Comparison of ENCODE assay signal across 8 cellular contexts in the genomic region with DNA sequence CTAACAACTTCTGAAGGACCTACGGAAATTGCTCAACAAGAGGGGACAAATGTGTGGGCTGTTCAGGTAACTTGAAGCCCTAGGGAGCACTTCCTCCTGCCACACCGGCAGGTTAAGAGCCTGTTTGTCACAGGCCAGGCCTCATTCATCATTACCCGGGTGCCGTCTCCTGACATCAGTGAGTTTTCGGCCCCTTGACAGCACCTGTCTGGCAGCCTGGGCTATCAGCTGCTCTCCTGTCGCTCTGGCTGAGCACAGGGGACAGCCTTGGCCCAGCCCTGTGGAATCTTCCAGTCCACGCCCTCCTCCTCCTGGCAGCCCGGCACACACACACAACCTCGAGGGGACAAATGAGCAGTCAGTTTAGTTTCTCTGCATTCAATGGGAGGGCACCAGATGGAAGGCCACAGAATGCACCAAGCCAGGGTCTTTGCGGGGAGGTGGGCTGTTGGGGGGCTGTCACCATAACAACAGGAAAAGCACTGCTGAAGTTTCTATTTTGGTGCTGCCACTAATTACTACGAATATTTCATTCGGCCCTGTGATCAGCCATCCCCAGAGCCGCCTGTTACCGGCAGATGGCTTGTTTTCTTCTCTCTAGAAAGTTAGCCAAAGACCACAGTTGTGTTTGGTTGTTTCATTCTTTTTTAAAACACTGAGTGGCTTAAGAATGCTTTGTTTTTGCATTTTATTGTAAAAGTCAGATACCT.
DNase-seq lines count a peak whose midpoint lies in the region; ATAC-seq and TF ChIP-seq lines count a peak whose summit lies in the region.

No MANE protein-coding gene starts in this region.

- no peaks in the 10 kb centered on the region for H3K9me3 ChIP-seq in OCI-LY3 (ENCODE audit: insufficient read depth, low read length)
- H3K9me3 ChIP-seq in mesenchymal stem cell (ENCODE audit: control insufficient read depth, low read length), result no peaks in the 10 kb centered on the region

- H3K9ac ChIP-seq in OCI-LY3 (ENCODE audit: low read length), result no peak overlapping the region
- H3K9ac ChIP-seq in mesenchymal stem cell (ENCODE audit: low read length), result no peak overlapping the region

- H2AK5ac ChIP-seq in mesenchymal stem cell (ENCODE audit: low read length, severe bottlenecking), result peak overlapping the region; percentile 19

- peak overlapping the region in 1 of 2 experiments; percentile 31 for H2BK12ac ChIP-seq in mesenchymal stem cell (ENCODE audit: low read length in 2 of 2)

- no peak overlapping the region for H4K91ac ChIP-seq in mesenchymal stem cell (ENCODE audit: low read length)

- no peak overlapping the region for H2BK15ac ChIP-seq in mesenchymal stem cell (ENCODE audit: low read depth, poor library complexity, severe bottlenecking)

- no peak overlapping the region for H3K27ac ChIP-seq in OCI-LY3 (ENCODE audit: low read length)
- no peak overlapping the region for H3K27ac ChIP-seq in mesenchymal stem cell (ENCODE audit: low read length, poor library complexity, severe bottlenecking)

- H3K14ac ChIP-seq in mesenchymal stem cell (ENCODE audit: low read length in 2 of 2), result peak overlapping the region in 1 of 2 experiments; percentile 70

- ATAC-seq in HG02642 (IDR thresholded peaks at IDR 0.05; ENCODE audit: poor library complexity, unreplicated experiment) (peak; percentile 75), HG03045 (IDR thresholded peaks at IDR 0.05; ENCODE audit: unreplicated experiment) (no peak)

- H3K4me1 ChIP-seq in OCI-LY3 (ENCODE audit: low read length) (peaks cover 8% of the 10 kb centered on the region; the same call in 1 of the 2 replicates), mesenchymal stem cell (ENCODE audit: control insufficient read depth, insufficient read depth, low read depth, low read length) (no peaks in the 10 kb centered on the region)

- DNase-seq in ELF-1 (ENCODE audit: low read depth, low spot score) (peak; percentile 94), mesenchymal stem cell (no peak), chondrocyte (ENCODE audit: low spot score) (no peak), D341Med (ENCODE audit: low spot score) (no peak)
- no peak for DNase-seq in activated CD4-positive, alpha-beta T cell treated with anti-CD3 and anti-CD28 coated beads for 4 hours

- 80% methylated on average over 14 of the region's 14 CpGs for WGBS in mesenchymal stem cell

- H3K4ac ChIP-seq in mesenchymal stem cell (ENCODE audit: low read depth in 1 of 2, low read length in 2 of 2), result peak overlapping the region in 1 of 2 experiments; percentile 29

- H3K27me3 Mint-ChIP-seq in chondrocyte (ENCODE audit: low read depth), result no peaks in the 10 kb centered on the region

- peak overlapping the region; percentile 93 for H2AFZ ChIP-seq in OCI-LY3 (ENCODE audit: low read depth, low read length)
- H2AFZ ChIP-seq in mesenchymal stem cell (ENCODE audit: low read depth, low read length), result no peak overlapping the region

- H3K4me3 ChIP-seq in OCI-LY3 (ENCODE audit: low read length), result no peak overlapping the region
- no peak overlapping the region for H3K4me3 ChIP-seq in mesenchymal stem cell (ENCODE audit: insufficient read depth in 1 of 2, low read depth in 1 of 2, low read length in 2 of 2)

- no peak overlapping the region for H2BK5ac ChIP-seq in mesenchymal stem cell (ENCODE audit: low read depth, low read length, poor library complexity, severe bottlenecking)

- peaks cover 7% of the 10 kb centered on the region for H3K9me3 Mint-ChIP-seq in chondrocyte (ENCODE audit: low read depth)

- H3K36me3 ChIP-seq in OCI-LY3 (replicated peaks; ENCODE audit: low read depth, low read length), result no peaks in the 10 kb centered on the region
- no peaks in the 10 kb centered on the region for H3K36me3 ChIP-seq in mesenchymal stem cell (ENCODE audit: control insufficient read depth in 1 of 2, insufficient read depth in 2 of 2, low read depth in 1 of 2, low read length in 2 of 2)

- H3K27me3 ChIP-seq in OCI-LY3 (ENCODE audit: low read depth, low read length) (no peaks in the 10 kb centered on the region), mesenchymal stem cell (ENCODE audit: control insufficient read depth in 1 of 2, insufficient read depth in 1 of 2, low read length in 2 of 2) (no peaks in the 10 kb centered on the region)

- TF ChIP-seq CTCF in OCI-LY3 (IDR thresholded peaks at IDR 0.05; ENCODE audit: low read depth, low read length) (no peak), chondrocyte (IDR thresholded peaks at IDR 0.05) (no peak)

- no peak overlapping the region for H3K4me3 Mint-ChIP-seq in chondrocyte (ENCODE audit: unreplicated experiment)

- no peaks in the 10 kb centered on the region for H3K79me2 ChIP-seq in OCI-LY3 (ENCODE audit: low read length)

- H3K36me3 Mint-ChIP-seq in chondrocyte (ENCODE audit: low read depth), result no peaks in the 10 kb centered on the region

- H3K4me1 Mint-ChIP-seq in chondrocyte (ENCODE audit: low read depth), result no peaks in the 10 kb centered on the region

- no peak overlapping the region for H4K8ac ChIP-seq in mesenchymal stem cell (ENCODE audit: low read length)

- H4K20me1 ChIP-seq in OCI-LY3 (ENCODE audit: insufficient read depth, low read length), result no peaks in the 10 kb centered on the region

- no peak overlapping the region for H2BK120ac ChIP-seq in mesenchymal stem cell (ENCODE audit: low read depth, low read length)

- H3K27ac Mint-ChIP-seq in chondrocyte (ENCODE audit: unreplicated experiment), result no peak overlapping the region

- no peak overlapping the region for H3K18ac ChIP-seq in mesenchymal stem cell (ENCODE audit: low read depth in 1 of 2, low read length in 2 of 2)

- H3K4me2 ChIP-seq in OCI-LY3 (ENCODE audit: low read length), result peak overlapping the region; percentile 35
- H3K4me2 ChIP-seq in mesenchymal stem cell (ENCODE audit: low read length, poor library complexity, severe bottlenecking), result no peak overlapping the region

- peak overlapping the region in 1 of 2 experiments; percentile 85 for H3K23ac ChIP-seq in mesenchymal stem cell (ENCODE audit: low read length in 2 of 2)

- no peaks in the 10 kb centered on the region for H3K79me1 ChIP-seq in mesenchymal stem cell (replicated peaks; ENCODE audit: low read length, poor library complexity, severe bottlenecking)
